In the genomic region with DNA sequence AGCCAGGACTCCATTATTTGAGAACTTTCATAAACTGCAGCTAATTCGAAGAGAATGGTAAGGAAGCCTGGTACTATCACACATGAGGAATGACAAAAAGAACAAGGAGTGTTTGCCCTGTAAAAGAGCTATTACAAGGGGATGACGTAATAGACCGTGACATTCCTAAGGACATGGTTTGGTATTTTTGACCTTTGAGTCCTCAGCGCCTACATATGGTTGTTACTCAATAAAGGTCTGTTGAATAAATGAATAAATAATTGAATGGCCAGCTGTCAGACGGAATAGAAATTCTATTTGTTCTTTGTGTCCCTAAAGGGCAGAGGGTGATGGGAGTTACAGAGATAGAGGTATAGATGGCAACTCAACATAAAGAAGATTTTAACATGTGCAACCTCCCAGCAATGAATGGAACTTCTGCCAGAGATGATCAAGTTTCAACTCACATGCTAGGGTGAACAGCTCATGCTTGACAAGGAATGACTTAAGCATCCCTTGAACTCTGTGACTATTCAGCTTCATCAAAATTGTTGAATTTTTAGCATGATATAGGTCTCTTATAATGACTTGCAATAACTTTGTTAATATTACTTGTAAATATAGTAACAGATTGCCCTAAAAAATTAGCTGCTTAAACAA, we compare ENCODE assay signal across 1 cellular context.
TF ChIP-seq lines count a peak whose summit lies in the region.

No MANE protein-coding gene starts in this region.

TF ChIP-seq in liver, 16 proteins besides CTCF, POLR2A, EP300 and RAD21:
- TF ChIP-seq, protein P1, sequence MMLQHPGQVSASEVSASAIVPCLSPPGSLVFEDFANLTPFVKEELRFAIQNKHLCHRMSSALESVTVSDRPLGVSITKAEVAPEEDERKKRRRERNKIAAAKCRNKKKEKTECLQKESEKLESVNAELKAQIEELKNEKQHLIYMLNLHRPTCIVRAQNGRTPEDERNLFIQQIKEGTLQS (IDR thresholded peaks at IDR 0.05), result peak; percentile 26
- peak; percentile 24 to 51 for TF ChIP-seq HNF4A (conservative IDR thresholded peaks at IDR 0.05)
- TF ChIP-seq RXRA (IDR thresholded peaks at IDR 0.05), result no peak
TF ChIP-seq in liver: peak in this region for 2.
